20 cellular contexts compared by ENCODE assay signal in genomic region chr9:9560382-9561035, GRCh38.
"Had no signal": no experiment of that assay in that cellular context is flagged by ENCODE, and none has a peak within 500 bp of the region (broad histone marks: within the 10 kb centered on the region; RNA-seq: fewer than 3 reads in every experiment).

No MANE protein-coding gene starts in this region.

- H3K4me3 ChIP-seq: esophagus squamous epithelium, gastroesophageal sphincter, ovary, testis, transverse colon had no signal

- H3K4me3 Mint-ChIP-seq: dendritic cell treated with granulocyte-macrophage colony-stimulating factor and Interleukin-4, amounts not matched to agents 40 ng/mL and 50 ng/mL, for 4 days; immature natural killer cell; naive thymus-derived CD8-positive, alpha-beta T cell; stimulated activated memory B cell treated with anti-CD40 and anti-IgM and Interleukin-4, amounts not matched to agents 10 μg/mL and 1 μg/mL and 100 μg/mL, for 72 hours; stimulated activated naive CD8-positive, alpha-beta T cell treated with anti-CD3 and anti-CD28 coated beads, Interleukin-15, Interleukin-2, amounts not matched to agents 100 ng/mL and 50 ng/mL, for 24 hours had no signal

- FAIRE-seq: small intestine, urothelium cell line had no signal

- H3K36me3 Mint-ChIP-seq: immature natural killer cell; naive thymus-derived CD8-positive, alpha-beta T cell; stimulated activated memory B cell treated with anti-CD40 and anti-IgM and Interleukin-4, amounts not matched to agents 10 μg/mL and 1 μg/mL and 100 μg/mL, for 72 hours had no signal

- H3K9me3 ChIP-seq: esophagus squamous epithelium, gastroesophageal sphincter, ovary, testis, transverse colon had no signal

- ATAC-seq: gastroesophageal sphincter; left colon; left ventricle myocardium superior; naive thymus-derived CD8-positive, alpha-beta T cell; right cardiac atrium; stimulated activated memory B cell treated with anti-CD40 and anti-IgM and Interleukin-4, amounts not matched to agents 10 μg/mL and 1 μg/mL and 100 μg/mL, for 72 hours had no signal

- DNase-seq: esophagus squamous epithelium; foreskin fibroblast; immature natural killer cell; left colon; left ventricle myocardium superior; mammary epithelial cell; naive thymus-derived CD8-positive, alpha-beta T cell; ovary; small intestine; stimulated activated CD4-positive, alpha-beta T cell treated with anti-CD3 and anti-CD28 coated beads, Interleukin-2, amount 100 ng/mL, for 48 hours; stimulated activated CD8-positive, alpha-beta memory T cell treated with anti-CD3 and anti-CD28 coated beads, Interleukin-4, amount 100 ng/mL, for 48 hours; testis; transverse colon had no signal

- H3K27ac Mint-ChIP-seq: dendritic cell treated with granulocyte-macrophage colony-stimulating factor and Interleukin-4, amounts not matched to agents 40 ng/mL and 50 ng/mL, for 4 days; immature natural killer cell; naive thymus-derived CD8-positive, alpha-beta T cell; progenitor cell of endocrine pancreas; stimulated activated memory B cell treated with anti-CD40 and anti-IgM and Interleukin-4, amounts not matched to agents 10 μg/mL and 1 μg/mL and 100 μg/mL, for 72 hours; stimulated activated naive CD8-positive, alpha-beta T cell treated with anti-CD3 and anti-CD28 coated beads, Interleukin-15, Interleukin-2, amounts not matched to agents 100 ng/mL and 50 ng/mL, for 24 hours had no signal

- H3K27ac ChIP-seq: esophagus squamous epithelium, gastroesophageal sphincter, ovary, testis, transverse colon had no signal

- H3K36me3 ChIP-seq: esophagus squamous epithelium, gastroesophageal sphincter, ovary, transverse colon had no signal

- H3K27me3 ChIP-seq: esophagus squamous epithelium, gastroesophageal sphincter, ovary, testis, transverse colon had no signal

- H3K4me1 Mint-ChIP-seq: immature natural killer cell; naive thymus-derived CD8-positive, alpha-beta T cell; stimulated activated memory B cell treated with anti-CD40 and anti-IgM and Interleukin-4, amounts not matched to agents 10 μg/mL and 1 μg/mL and 100 μg/mL, for 72 hours had no signal

- H3K4me1 ChIP-seq: esophagus squamous epithelium, gastroesophageal sphincter, testis, transverse colon had no signal

- H3K27me3 Mint-ChIP-seq: dendritic cell treated with granulocyte-macrophage colony-stimulating factor and Interleukin-4, amounts not matched to agents 40 ng/mL and 50 ng/mL, for 4 days; naive thymus-derived CD8-positive, alpha-beta T cell; progenitor cell of endocrine pancreas; stimulated activated memory B cell treated with anti-CD40 and anti-IgM and Interleukin-4, amounts not matched to agents 10 μg/mL and 1 μg/mL and 100 μg/mL, for 72 hours; stimulated activated naive CD8-positive, alpha-beta T cell treated with anti-CD3 and anti-CD28 coated beads, Interleukin-15, Interleukin-2, amounts not matched to agents 100 ng/mL and 50 ng/mL, for 24 hours had no signal
